Comparison of ENCODE assay signal across 20 cellular contexts in the genomic region with DNA sequence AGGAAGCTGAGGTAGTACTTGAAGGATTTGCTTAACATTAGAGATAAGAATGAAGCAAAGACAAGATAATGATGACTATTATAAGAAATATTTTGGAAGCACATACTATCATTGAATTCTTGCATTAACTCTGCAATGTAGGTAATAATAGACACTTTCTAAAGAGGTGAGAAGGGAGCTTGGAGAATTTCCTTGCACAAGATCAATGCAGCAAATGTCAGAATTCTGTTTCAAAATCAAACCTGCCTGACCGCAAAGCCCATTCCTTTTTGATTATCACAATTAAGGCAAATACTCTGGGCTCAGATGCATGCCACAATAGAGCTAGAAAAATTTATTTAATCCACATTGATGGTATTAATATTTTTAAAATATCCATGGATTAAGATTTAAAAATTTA. TPM values are rescaled to one million over a fixed set of nuclear protein-coding genes. Genes with fewer than 3 reads are reported as not detected.
DNase-seq lines count a peak whose midpoint lies in the region; ATAC-seq, FAIRE-seq and TF ChIP-seq lines count a peak whose summit lies in the region.
"Had no signal": no experiment of that assay in that cellular context is flagged by ENCODE, and none has a peak within 500 bp of the region (broad histone marks: within the 10 kb centered on the region; RNA-seq: fewer than 3 reads in every experiment).

No MANE protein-coding gene starts in this region.

- in situ Hi-C loops in K562 (cut with MboI), result no loop called here

- no peaks in the 10 kb centered on the region for H3K79me2 ChIP-seq in K562 (ENCODE audit: control insufficient read depth, insufficient read depth, low read length)
- no peaks in the 10 kb centered on the region for H3K79me2 ChIP-seq in trophoblast cell (ENCODE audit: control insufficient read depth, insufficient read depth, low read length, poor library complexity)

- H2BK5ac ChIP-seq in trophoblast cell (ENCODE audit: low read depth, low read length, poor library complexity), result no peak overlapping the region

- H3K36me3 ChIP-seq in K562 (ENCODE audit: control insufficient read depth, insufficient read depth, low read length), result no peaks in the 10 kb centered on the region
- H3K36me3 ChIP-seq in trophoblast cell (ENCODE audit: control insufficient read depth in 1 of 2, insufficient read depth in 2 of 2, low read length in 2 of 2), result no peaks in the 10 kb centered on the region
- H3K36me3 ChIP-seq: BLaER1 treated with 17β-estradiol and CSF1 and Interleukin-3, amounts not matched to agents 10 nM and 100 nM had no signal

- TF ChIP-seq CTCF in K562 (IDR thresholded peaks at IDR 0.05 in 2 of 3, conservative IDR thresholded peaks at IDR 0.05 in 1 of 3; ENCODE audit: insufficient read depth in 2 of 3, low read depth in 1 of 3, low read length in 3 of 3), result no peak

- no peak overlapping the region for H2BK120ac ChIP-seq in trophoblast cell (ENCODE audit: insufficient read depth, low read length, poor library complexity)

- TF ChIP-seq EP300 in K562 (IDR thresholded peaks at IDR 0.05; ENCODE audit: low read length), result no peak

- no peak overlapping the region for H3K4ac ChIP-seq in trophoblast cell (ENCODE audit: low read depth, low read length)

- TF ChIP-seq POLR2A in K562 (conservative IDR thresholded peaks at IDR 0.05), result no peak

- H3K79me1 ChIP-seq in trophoblast cell (ENCODE audit: low read length), result no peaks in the 10 kb centered on the region

- FAIRE-seq in K562 (lab: Jason Lieb, UNC), result no peak
- FAIRE-seq: A549, D721Med, G401.6, GM12891 had no signal

- no peak overlapping the region for H2BK12ac ChIP-seq in trophoblast cell (ENCODE audit: low read length)

- H3K4me3 ChIP-seq in K562 (no peak overlapping the region), trophoblast cell (ENCODE audit: low read depth, low read length) (no peak overlapping the region)
- H3K4me3 ChIP-seq: A549; BLaER1 treated with 17β-estradiol and CSF1 and Interleukin-3, amounts not matched to agents 10 nM and 100 nM had no signal

- H3K9me3 ChIP-seq in K562 (replicated peaks; ENCODE audit: control insufficient read depth, insufficient read depth, low read depth, low read length), result no peaks in the 10 kb centered on the region
- H3K9me3 ChIP-seq in trophoblast cell (ENCODE audit: insufficient read depth, low read depth, low read length), result no peaks in the 10 kb centered on the region
- H3K9me3 ChIP-seq: A549; BLaER1 treated with 17β-estradiol and CSF1 and Interleukin-3, amounts not matched to agents 10 nM and 100 nM; Caco-2 had no signal

- POLR2A ChIA-PET in K562 (lab: Yijun Ruan, JAX), result interaction anchor here (0.7 to 2.2 kb wide), 3 partner anchors 8 to 33 kb away, joined by 3 to 5 read pairs (median 3); no protein-coding TSS in a partner anchor

- no peak for TF ChIP-seq RAD21 in K562 (CRISPR knock-in tag; conservative IDR thresholded peaks at IDR 0.05 in 1 of 2, IDR thresholded peaks at IDR 0.05 in 1 of 2)

- no TSS peak for BruUV-seq in K562 (replicated peaks; lab: Mats Ljungman, UMichigan)

- H2AFZ ChIP-seq in K562 (ENCODE audit: low read depth, low read length) (0 out of 2 replicates have a peak overlapping the region, but pooled peaks have one; percentile 22), trophoblast cell (ENCODE audit: insufficient read depth, low read length, poor library complexity) (no peak overlapping the region)

- H3K23ac ChIP-seq in trophoblast cell (ENCODE audit: low read length), result no peak overlapping the region

- H3K9ac ChIP-seq in K562 (ENCODE audit: insufficient read depth in 1 of 2, low read depth in 2 of 2, low read length in 2 of 2), result no peak overlapping the region
- no peak overlapping the region for H3K9ac ChIP-seq in trophoblast cell (ENCODE audit: low read length)
- H3K9ac ChIP-seq: BLaER1 treated with 17β-estradiol and CSF1 and Interleukin-3, amounts not matched to agents 10 nM and 100 nM had no signal

- H3K4me2 ChIP-seq in K562 (ENCODE audit: insufficient read depth, low read length) (no peak overlapping the region), trophoblast cell (ENCODE audit: low read length) (no peak overlapping the region)
- H3K4me2 ChIP-seq: A549; BLaER1 treated with 17β-estradiol and CSF1 and Interleukin-3, amounts not matched to agents 10 nM and 100 nM had no signal

- DNase-seq in NCI-H226 (peak; percentile 47), K562 (ENCODE audit: extremely low read depth in 1 of 4, low spot score in 3 of 4) (no peak), trophoblast cell (peak; percentile 70 to 88), globus pallidus (ENCODE audit: low spot score) (no peak)
- DNase-seq: AML-193; Caco-2; Calu3; CD4-positive, alpha-beta T cell; CD8-positive, alpha-beta T cell; DMS79 treated with DMSO at 0.1 percent for 48 hours; GF-D8 had no signal

- H3K27ac ChIP-seq in K562 (ENCODE audit: extremely low read depth, low read depth, low read length) (no peak overlapping the region), trophoblast cell (ENCODE audit: low read depth, low read length) (no peak overlapping the region)
- H3K27ac ChIP-seq: 22Rv1; BLaER1 treated with 17β-estradiol and CSF1 and Interleukin-3, amounts not matched to agents 10 nM and 100 nM; C4-2B had no signal

- intact Hi-C loops in K562 (cut with micrococcal nuclease), result no loop called here

- H3K9me1 ChIP-seq in K562 (ENCODE audit: control insufficient read depth, insufficient read depth, low read length), result no peaks in the 10 kb centered on the region

- H2AK5ac ChIP-seq in trophoblast cell (ENCODE audit: low read length), result no peak overlapping the region

- 33% methylated on average over 1 of the region's 1 CpG for WGBS in K562 (ENCODE audit: insufficient coverage, low coverage, missing lambda C conversion rate)
- WGBS in trophoblast cell (ENCODE audit: extremely low coverage, insufficient coverage, insufficient read length), result no CpG with 5 or more reads among the region's 1 CpG

- no peak overlapping the region for H4K91ac ChIP-seq in trophoblast cell (ENCODE audit: low read depth, low read length)

- H3K27me3 ChIP-seq in K562 (ENCODE audit: control insufficient read depth in 2 of 2, insufficient read depth in 2 of 2, low read length in 2 of 2) (peaks cover 6 to 9% of the 10 kb centered on the region in 2 experiments; a peak in 4 of 5 replicates), trophoblast cell (ENCODE audit: insufficient read depth, low read length) (no peaks in the 10 kb centered on the region)
- H3K27me3 ChIP-seq: BLaER1 treated with 17β-estradiol and CSF1 and Interleukin-3, amounts not matched to agents 10 nM and 100 nM had no signal

- CTCF ChIA-PET in K562 (lab: Yijun Ruan, JAX; ENCODE audit: low intra/inter-chr PET ratio), result no interaction called here

- H3K14ac ChIP-seq in trophoblast cell (ENCODE audit: low read length), result no peak overlapping the region

- H3K4me1 ChIP-seq in K562 (replicated peaks in 1 of 2; ENCODE audit: control insufficient read depth in 2 of 2, insufficient read depth in 2 of 2, low read length in 2 of 2) (no peaks in the 10 kb centered on the region), trophoblast cell (ENCODE audit: control insufficient read depth in 1 of 2, insufficient read depth in 2 of 2, low read length in 2 of 2) (no peaks in the 10 kb centered on the region)
- H3K4me1 ChIP-seq: A549; BLaER1 treated with 17β-estradiol and CSF1 and Interleukin-3, amounts not matched to agents 10 nM and 100 nM; Caco-2 had no signal

- no peak overlapping the region for H4K12ac ChIP-seq in trophoblast cell (ENCODE audit: low read depth, low read length)

- ATAC-seq in K562 (no peak), GM21723 (IDR thresholded peaks at IDR 0.05; ENCODE audit: unreplicated experiment) (no peak), GM18870 (IDR thresholded peaks at IDR 0.05; ENCODE audit: unreplicated experiment) (no peak)
- ATAC-seq: CD8-positive, alpha-beta T cell had no signal

- no peak overlapping the region for H3K18ac ChIP-seq in trophoblast cell (ENCODE audit: low read length)

- no peak overlapping the region for H4K8ac ChIP-seq in trophoblast cell (ENCODE audit: low read depth, low read length)

- no peaks in the 10 kb centered on the region for H4K20me1 ChIP-seq in K562 (replicated peaks; ENCODE audit: control insufficient read depth, insufficient read depth, low read length)
- H4K20me1 ChIP-seq: BLaER1 treated with 17β-estradiol and CSF1 and Interleukin-3, amounts not matched to agents 10 nM and 100 nM had no signal

RNA-seq across cellular contexts. Expression of gene RIC8B, which starts 50.4 kb away (rescaled TPM):
- total RNA-seq in K562 (2011; cell fraction: chromatin; rRNA removed; ENCODE audit: low replicate concordance), result 9.0 and 16.7 TPM in 2 replicates
- total RNA-seq in K562 (2011; cell fraction: nucleolus; rRNA removed), result 3.0 and 3.9 TPM in 2 replicates
- total RNA-seq in K562 (2011; cell fraction: nucleoplasm; rRNA removed), result 6.3 and 11.9 TPM in 2 replicates
- total RNA-seq in K562 (2014; rRNA removed) (2.2 and 2.9 TPM in 2 replicates), K562 (2014; rRNA removed; fragmentation: Illumina TruSeq; extraction: Trizol) (5.6 and 5.9 TPM in 2 replicates), K562 (2015; rRNA removed; fragmentation: Illumina TruSeq; extraction: Trizol) (6.4 and 7.2 TPM in 2 replicates), K562 (2021) (6.0 and 6.7 TPM in 2 replicates)
- polyA plus RNA-seq in K562 (2011; rRNA removed) (6.1 and 8.1 TPM in 2 replicates), K562 (2014; fragmentation: Illumina TruSeq; extraction: Trizol) (4.8 and 4.9 TPM in 2 replicates), K562 (2014; fragmentation: Nextera tagmentation; extraction: Ambion mirVana) (1 to 10 TPM in 1 of 2 experiments, under 1 TPM in 1; 0.92 to 1.6 TPM), K562 (2014; rRNA removed) (3.2 and 3.7 TPM in 2 replicates)
- 2.1 and 3.3 TPM in 2 replicates for polyA plus RNA-seq in K562 (2011; cell fraction: cytosol; rRNA removed)
- 7.4 and 10.2 TPM in 2 replicates for polyA plus RNA-seq in K562 (2011; cell fraction: nucleus; rRNA removed)
- polyA plus RNA-seq in K562 (2012), result 5.0 and 5.8 TPM in 2 replicates
- polyA minus RNA-seq in K562 (2011; rRNA and poly(A)+ RNA removed), result 17.3 and 20.0 TPM in 2 replicates
- polyA minus RNA-seq in K562 (2011; cell fraction: cytosol; rRNA and poly(A)+ RNA removed), result 2.3 and 6.4 TPM in 2 replicates
- polyA minus RNA-seq in K562 (2011; cell fraction: nucleus; rRNA and poly(A)+ RNA removed), result 7.8 and 13.4 TPM in 2 replicates
- polyA plus RNA-seq in trophoblast cell (2013), result 4.6 and 4.7 TPM in 2 replicates

Comparison
In these comparisons a context has a peak if more than half of its experiments do, and no peak if none do; other contexts are left out.
1. DNase-seq: peak in NCI-H226 (single experiment) and trophoblast cell (2 of 2); none in K562 (0 of 4) and globus pallidus (single experiment).